In genomic region chr6:87473419-87473903, GRCh38 we compare ENCODE assay signal across 8 cellular contexts. TPM values are rescaled to one million over a fixed set of nuclear protein-coding genes. Genes with fewer than 3 reads are reported as not detected.
A peak's percentile ranks its signal among the peaks of the same experiment; 100 is the strongest.
DNase-seq lines count a peak whose midpoint lies in the region; ATAC-seq, FAIRE-seq and TF ChIP-seq lines count a peak whose summit lies in the region.

No MANE protein-coding gene starts in this region.

- peak overlapping the region; percentile 97 for H2AFZ ChIP-seq in H1 (ENCODE audit: low read length)

- H4K8ac ChIP-seq in H1 (ENCODE audit: extremely low read depth, insufficient read depth, low read length): no peak overlapping the region

- H2AK5ac ChIP-seq in H1 (ENCODE audit: low read depth, low read length): no peak overlapping the region

- peaks cover 8% of the 10 kb centered on the region; the same call in 1 of the 2 replicates for H3K23me2 ChIP-seq in H1 (ENCODE audit: low read depth, low read length)

- H3K4me2 ChIP-seq in H1 (ENCODE audit: insufficient read depth in 1 of 2, low read depth in 2 of 2, low read length in 2 of 2): peak overlapping the region; percentile 88 to 97

- H3K4me1 ChIP-seq in H1 (replicated peaks in 1 of 4; ENCODE audit: control insufficient read depth in 3 of 4, insufficient read depth in 4 of 4, low read length in 3 of 4) (0 out of 7 replicates have a peak, but pooled peaks cover 0 to 3% (median 0%) of the 10 kb centered on the region in 4 experiments), mucosa of stomach (ENCODE audit: control insufficient read depth, insufficient read depth, low read length) (peaks cover 14% of the 10 kb centered on the region)

- POLR2A ChIA-PET in H1 (lab: Charles Lee; ENCODE audit: partially characterized antibody): interaction anchor here (0.6 to 2.8 kb wide), 2 partner anchors 27 to 151 kb away, joined by 5 to 8 read pairs; partner anchors contain the start of gene SMIM8

- WGBS in H1 (ENCODE audit: extremely low coverage in 1 of 2, insufficient coverage in 1 of 2, insufficient read length in 1 of 2, insufficient replicate concordance in 2 of 2, low coverage in 1 of 2, low lambda C conversion rate in 2 of 2, missing lambda C conversion rate in 1 of 2), 2 experiments: 12% methylated on average over 15 of the region's 15 CpGs; no CpG with 5 or more reads in 1 of the 2 experiments

- H3K9me3 ChIP-seq in H1 (ENCODE audit: insufficient read depth in 2 of 2, low read depth in 1 of 2, low read length in 1 of 2) (no peaks in the 10 kb centered on the region), mucosa of stomach (ENCODE audit: control insufficient read depth, low read length) (no peaks in the 10 kb centered on the region)

- ATAC-seq in GM21515 (IDR thresholded peaks at IDR 0.05; ENCODE audit: unreplicated experiment): peak; percentile 71

- H2BK120ac ChIP-seq in H1 (replicated peaks; ENCODE audit: low read depth, low read length): no peak overlapping the region

- no peaks in the 10 kb centered on the region for H3K36me3 ChIP-seq in H1 (ENCODE audit: control insufficient read depth in 2 of 4, insufficient read depth in 4 of 4, low read length in 3 of 4)
- H3K36me3 ChIP-seq in mucosa of stomach (ENCODE audit: control insufficient read depth, insufficient read depth, low read length): peaks cover 6% of the 10 kb centered on the region

- H3K4me3 ChIP-seq in H1 (ENCODE audit: extremely low read depth in 1 of 4, insufficient read depth in 2 of 4, low read depth in 3 of 4, low read length in 4 of 4) (peak overlapping the region; percentile 74 to 100 (median 98)), mucosa of stomach (ENCODE audit: low read length) (peak overlapping the region; percentile 99)

- H2BK5ac ChIP-seq in H1 (ENCODE audit: low read depth, low read length): no peak overlapping the region

- no peak overlapping the region for H4K5ac ChIP-seq in H1 (ENCODE audit: insufficient read length, low read depth, low read length)

- no peaks in the 10 kb centered on the region for H3K79me1 ChIP-seq in H1 (ENCODE audit: low read depth, low read length)

- CTCF ChIA-PET in H1 (lab: Charles Lee; ENCODE audit: partially characterized antibody): no interaction called here

- H4K91ac ChIP-seq in H1 (replicated peaks; ENCODE audit: insufficient read length, low read length): no peak overlapping the region

- no peak overlapping the region for H2BK12ac ChIP-seq in H1 (ENCODE audit: low read depth, low read length)

- H3K27me3 ChIP-seq in H1 (replicated peaks in 1 of 4; ENCODE audit: control insufficient read depth in 3 of 4, extremely low read depth in 1 of 4, insufficient read depth in 3 of 4, low read length in 3 of 4) (no peaks in the 10 kb centered on the region), mucosa of stomach (ENCODE audit: control insufficient read depth, insufficient read depth, low read length) (no peaks in the 10 kb centered on the region)

- H3K23ac ChIP-seq in H1 (ENCODE audit: insufficient read length): no peak overlapping the region

- no peak for FAIRE-seq in H1 (lab: Jason Lieb, UNC)
- FAIRE-seq in urothelium cell line (lab: Jason Lieb, UNC): no peak

- no peak overlapping the region for H3K56ac ChIP-seq in H1 (replicated peaks; ENCODE audit: insufficient read length, low read depth, low read length)

- H3K27ac ChIP-seq in H1 (ENCODE audit: low read depth, low read length): no peak overlapping the region

- peak overlapping the region in 2 of 4 experiments; percentile 26 to 62; a peak in 3 of 7 replicates for H3K9ac ChIP-seq in H1 (replicated peaks in 1 of 4; ENCODE audit: extremely low read depth in 1 of 4, low read depth in 3 of 4, low read length in 3 of 4)
- H3K9ac ChIP-seq in mucosa of stomach (ENCODE audit: low read length): peak overlapping the region; percentile 91

- H2BK20ac ChIP-seq in H1 (ENCODE audit: low read length): no peak overlapping the region

- no peak for TF ChIP-seq RAD21 in H1 (IDR thresholded peaks at IDR 0.05 in 1 of 2, conservative IDR thresholded peaks at IDR 0.05 in 1 of 2; ENCODE audit: low read depth in 2 of 2, low read length in 2 of 2)

- H3K79me2 ChIP-seq in H1 (ENCODE audit: control insufficient read depth in 1 of 2, insufficient read depth in 2 of 2, low read length in 2 of 2): no peaks in the 10 kb centered on the region

- peaks cover 0 to 2% of the 10 kb centered on the region in 2 experiments for H4K20me1 ChIP-seq in H1 (replicated peaks in 1 of 2; ENCODE audit: control insufficient read depth in 1 of 2, insufficient read depth in 2 of 2, low read length in 2 of 2)

- DNase-seq in NCI-H1417 treated with DMSO at 0.1 percent for 48 hours (lab: John Stamatoyannopoulos, UW) (peak; percentile 38), NCI-H1417 (lab: John Stamatoyannopoulos, UW) (no peak), HT1080 (ENCODE audit: low read depth) (peak; percentile 25), T-helper 1 cell (peak in 3 of 5 donors; percentile 37 to 73 (median 40)), H1 (ENCODE audit: low read depth in 1 of 2, low spot score in 2 of 2) (no peak), urothelium cell line (ENCODE audit: low spot score) (peak; percentile 50)

- no peak for TF ChIP-seq CTCF in H1 (IDR thresholded peaks at IDR 0.05; ENCODE audit: control extremely low read depth in 1 of 3, insufficient read depth in 1 of 3, low read depth in 1 of 3, low read length in 3 of 3)

- H3K18ac ChIP-seq in H1 (ENCODE audit: extremely low read depth, low read length): no peak overlapping the region

- no peak for TF ChIP-seq POLR2A in H1 (IDR thresholded peaks at IDR 0.05; ENCODE audit: control extremely low read depth in 1 of 2, low read depth in 2 of 2, low read length in 2 of 2)

- no peak overlapping the region for H2BK15ac ChIP-seq in H1 (ENCODE audit: low read length)

- H3K14ac ChIP-seq in H1 (ENCODE audit: insufficient read length): no peak overlapping the region

- no peak for TF ChIP-seq EP300 in H1 (IDR thresholded peaks at IDR 0.05; ENCODE audit: borderline replicate concordance in 1 of 2, low read depth in 2 of 2, low read length in 2 of 2)

- no peak overlapping the region for H3K4ac ChIP-seq in H1 (replicated peaks; ENCODE audit: insufficient read length, low read depth, low read length)

TF ChIP-seq in H1, 55 proteins besides CTCF, POLR2A, EP300 and RAD21:
- no peak for TF ChIP-seq E2F6 (IDR thresholded peaks at IDR 0.05)
- no peak for TF ChIP-seq RNF2 (IDR thresholded peaks at IDR 0.05; ENCODE audit: borderline replicate concordance, low read depth, low read length, missing control alignments, poor library complexity, severe bottlenecking)
- no peak for TF ChIP-seq HDAC6 (IDR thresholded peaks at IDR 0.05; ENCODE audit: low read depth, low read length)
- TF ChIP-seq ZNF274 (IDR thresholded peaks at IDR 0.05; ENCODE audit: borderline replicate concordance, extremely low read depth, low read length): no peak
- peak; percentile 77 for TF ChIP-seq SAP30 (IDR thresholded peaks at IDR 0.05; ENCODE audit: insufficient read depth, insufficient replicate concordance, low read length)

RNA-seq across cellular contexts. Expression of gene SLC35A1, which starts 0.7 kb away (rescaled TPM):
- total RNA-seq in HT1080 (2014; rRNA removed; shearing (Covaris generic)): 10.6 TPM in 2 replicates
- polyA plus RNA-seq in HT1080 (2015; cell fraction: cytosol; rRNA removed): 14.3 and 17.4 TPM in 2 replicates
- 21.5 and 26.5 TPM in 2 replicates for polyA plus RNA-seq in HT1080 (2015; cell fraction: nucleus; rRNA removed)
- 7.7 and 9.2 TPM in 2 replicates for total RNA-seq in H1 (2021; fragmentation: NEBNext Ultra II Directional; extraction: Animal tissue kit (Norgen Biotek cat#: 25700))
- polyA plus RNA-seq in H1 (2011; rRNA removed): 2.6 and 4.7 TPM in 2 replicates
- polyA plus RNA-seq in H1 (2011; cell fraction: cytosol; rRNA removed): 6.6 TPM
- 2.3 TPM for polyA plus RNA-seq in H1 (2011; cell fraction: nucleus; rRNA removed)
- 3.8 to 6.1 TPM (median 4.4 TPM) in 4 replicates for polyA plus RNA-seq in H1 (2012, experiment 1 of 2)
- 0.76 TPM for polyA plus RNA-seq in H1 (2012, experiment 2 of 2)
- 6.7 TPM for polyA plus RNA-seq in H1 (2013, experiment 1 of 2)
- polyA plus RNA-seq in H1 (2013, experiment 2 of 2): 8.3 TPM
- polyA minus RNA-seq in H1 (2011; rRNA and poly(A)+ RNA removed): 3.8 and 5.3 TPM in 2 replicates
- 2.0 TPM for polyA minus RNA-seq in H1 (2011; cell fraction: cytosol; rRNA and poly(A)+ RNA removed)
- polyA minus RNA-seq in H1 (2011; cell fraction: nucleus; rRNA and poly(A)+ RNA removed): 3.5 TPM

Comparison
In these comparisons a context has a peak if more than half of its experiments do, and no peak if none do; other contexts are left out.
1. DNase-seq: peak in NCI-H1417 treated with DMSO at 0.1 percent for 48 hours (single experiment), HT1080 (single experiment), T-helper 1 cell (3 of 5) and urothelium cell line (single experiment); none in NCI-H1417 (0 of 3) and H1 (0 of 2).